ENCODE assay signal across 1 cellular context in the genomic region with DNA sequence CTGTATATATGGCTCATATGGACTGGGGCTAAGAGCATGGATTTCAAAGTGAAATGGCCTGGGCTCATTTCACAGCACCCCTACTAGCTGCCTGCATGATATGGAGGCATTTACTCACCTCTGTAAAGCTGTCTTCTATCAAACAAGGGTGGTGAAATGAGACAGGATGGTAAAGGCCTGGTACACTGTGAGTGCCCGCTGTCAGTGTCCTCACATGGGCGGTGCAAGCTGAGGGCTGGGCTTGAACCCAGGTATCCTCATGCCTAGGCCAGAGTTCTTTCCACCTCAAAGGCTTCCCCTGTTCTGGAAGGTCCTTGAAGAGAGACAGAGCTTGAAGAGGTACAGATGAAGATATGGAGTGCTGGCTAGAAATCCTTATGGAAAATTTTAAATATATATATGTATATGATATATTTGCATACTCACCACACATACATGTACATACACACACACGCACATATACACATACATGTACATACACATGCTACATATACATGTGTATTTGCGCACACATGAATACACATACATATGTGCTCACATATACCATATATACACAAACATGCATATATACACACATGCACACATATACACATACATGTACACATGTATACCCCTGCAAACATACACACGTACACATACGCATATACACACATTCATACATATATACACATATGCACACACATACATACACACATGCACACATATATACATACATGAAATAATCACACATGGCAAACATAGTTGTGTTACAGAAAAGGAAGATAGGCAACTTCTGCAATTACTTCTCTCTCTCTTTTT.
TF ChIP-seq lines count a peak whose summit lies in the region.

No MANE protein-coding gene starts in this region.

TF ChIP-seq in HepG2, 621 proteins besides CTCF, POLR2A, EP300 and RAD21:
- TF ChIP-seq MNT (IDR thresholded peaks at IDR 0.05) (peak; percentile 24; the same call in 1 of the 2 replicates), ZSCAN31 (CRISPR knock-in tag; IDR thresholded peaks at IDR 0.05; ENCODE audit: low read depth) (no peak), PHF5A (CRISPR knock-in tag; IDR thresholded peaks at IDR 0.05; ENCODE audit: low read depth, unreplicated experiment) (no peak), MAF1 (CRISPR knock-in tag; IDR thresholded peaks at IDR 0.05; ENCODE audit: borderline replicate concordance) (no peak)
TF ChIP-seq in HepG2: peak in this region for 1.
